ENCODE assay signal across 11 cellular contexts in the genomic region with DNA sequence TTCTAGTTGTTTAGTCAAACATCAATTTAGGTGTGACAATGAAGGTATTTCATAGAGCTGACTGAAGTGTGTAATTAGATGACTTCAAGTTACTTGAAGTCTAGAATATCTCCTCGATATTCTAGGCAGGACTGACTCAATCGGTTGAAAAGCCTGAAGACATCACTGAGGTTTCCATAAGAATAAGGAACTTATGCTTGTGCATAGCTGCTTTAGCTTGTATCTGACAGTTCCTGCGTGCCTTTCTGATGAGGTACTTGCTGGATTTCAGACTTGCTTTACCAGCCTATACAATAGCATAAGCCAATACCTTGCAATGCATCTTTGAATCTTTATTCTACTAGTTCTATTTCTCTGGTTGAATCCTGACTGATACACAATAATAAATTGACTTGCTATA.
"Had no signal": no experiment of that assay in that cellular context is flagged by ENCODE, and none has a peak within 500 bp of the region (broad histone marks: within the 10 kb centered on the region; RNA-seq: fewer than 3 reads in every experiment).

No MANE protein-coding gene starts in this region.

- H3K36me3 ChIP-seq: adrenal gland, cardiac muscle cell had no signal

- H3K4me1 ChIP-seq: adrenal gland had no signal

- H3K27me3 ChIP-seq: adrenal gland, cardiac muscle cell had no signal

- H3K4me3 ChIP-seq: adrenal gland, cardiac muscle cell had no signal

- H3K27ac ChIP-seq: adrenal gland, cardiac muscle cell had no signal

- DNase-seq: activated CD4-positive, alpha-beta memory T cell treated with anti-CD3 and anti-CD28 coated beads, Interleukin-2, amount 10 ng/mL, durations not matched to agents 7 days and 5 days; activated CD4-positive, alpha-beta T cell treated with anti-CD3 and anti-CD28 coated beads for 36 hours; activated naive CD4-positive, alpha-beta T cell treated with anti-CD3 and anti-CD28 coated beads, Interleukin-2, amount 50 U/mL, for 16 hours; activated T-cell treated with anti-CD3 and anti-CD28 coated beads, Interleukin-2, amount 50 U/mL, for 24 hours; adrenal gland; hypothalamus; nucleus accumbens; posterior cingulate gyrus; retina; stimulated activated CD4-positive, alpha-beta T cell treated with anti-CD3 and anti-CD28 coated beads, Interleukin-2, amount 100 ng/mL, for 48 hours had no signal
